ENCODE assay signal across 18 cellular contexts in genomic region chr17:45775148-45775547, GRCh38. TPM values are rescaled to one million over a fixed set of nuclear protein-coding genes. Genes with fewer than 3 reads are reported as not detected.
A peak's percentile ranks its signal among the peaks of the same experiment; 100 is the strongest.
DNase-seq lines count a peak whose midpoint lies in the region; ATAC-seq and TF ChIP-seq lines count a peak whose summit lies in the region.
"Had no signal": no experiment of that assay in that cellular context is flagged by ENCODE, and none has a peak within 500 bp of the region (broad histone marks: within the 10 kb centered on the region; RNA-seq: fewer than 3 reads in every experiment).

No MANE protein-coding gene starts in this region.

- in situ Hi-C loops in transverse colon (cut with MboI; ENCODE audit: low pct_ligation_motif_present in 1 of 4, low pct_unique_long_range_greater_than_20kb in 1 of 4, low sequenced_read_pairs in 3 of 4) = no loop called here

- H3K36me3 ChIP-seq in mucosa of descending colon (ENCODE audit: low read depth) (no peaks in the 10 kb centered on the region), transverse colon (no peaks in the 10 kb centered on the region), prostate gland (no peaks in the 10 kb centered on the region)
- H3K36me3 ChIP-seq: heart left ventricle, spleen, upper lobe of left lung had no signal

- intact Hi-C loops in mucosa of descending colon (cut with DNase I, micrococcal nuclease) = no loop called here
- intact Hi-C loops in transverse colon (cut with DNase I; ENCODE audit: low total_unique reads) = no loop called here
- intact Hi-C loops in prostate gland (cut with DNase I) = no loop called here

- TF ChIP-seq POLR2A in transverse colon (IDR thresholded peaks at IDR 0.05) (no peak), prostate gland (IDR thresholded peaks at IDR 0.05) (no peak)

- TF ChIP-seq EP300 in Ishikawa (IDR thresholded peaks at IDR 0.05; ENCODE audit: borderline replicate concordance) = no peak
- TF ChIP-seq EP300 in transverse colon (IDR thresholded peaks at IDR 0.05; ENCODE audit: low read depth) = no peak

- H3K27ac ChIP-seq in transverse colon (no peak overlapping the region), prostate gland (no peak overlapping the region)
- H3K27ac ChIP-seq: C4-2B, heart left ventricle, spleen, upper lobe of left lung had no signal

- WGBS in transverse colon (ENCODE audit: low coverage in 1 of 2), 2 donors = 20 to 37% methylated on average over 1 to 5 of the region's 5 CpGs
- 47% methylated on average over 5 of the region's 5 CpGs for WGBS in prostate gland

- H3K4me3 ChIP-seq in mucosa of descending colon (no peak overlapping the region), transverse colon (no peak overlapping the region), prostate gland (no peak overlapping the region)
- H3K4me3 ChIP-seq: heart left ventricle, spleen, upper lobe of left lung had no signal

- DNase-seq in NCI-H2081 (lab: John Stamatoyannopoulos, UW) (peak; percentile 66 to 79), NCI-H2081 treated with DMSO at 0.1 percent for 48 hours (lab: John Stamatoyannopoulos, UW) (no peak), NCI-H524 (lab: John Stamatoyannopoulos, UW) (peak; percentile 87 to 91), mucosa of descending colon (no peak), transverse colon (no peak), prostate gland (ENCODE audit: low spot score) (no peak), NCI-H128 (lab: John Stamatoyannopoulos, UW; ENCODE audit: unreplicated experiment) (no peak)
- DNase-seq: activated gamma-delta T cell treated with Interleukin-2 at 50 U/mL for 16 hours, EL, endodermal cell, mesendoderm, NCI-H2227 treated with DMSO at 0.1 percent for 48 hours, spleen had no signal

- no peak for TF ChIP-seq RAD21 in Ishikawa (IDR thresholded peaks at IDR 0.05; ENCODE audit: low read depth)

- H3K9me3 ChIP-seq in mucosa of descending colon = no peaks in the 10 kb centered on the region
- no peaks in the 10 kb centered on the region for H3K9me3 ChIP-seq in transverse colon
- no peaks in the 10 kb centered on the region for H3K9me3 ChIP-seq in prostate gland
- H3K9me3 ChIP-seq: upper lobe of left lung had no signal

- H3K4me1 ChIP-seq in mucosa of descending colon (ENCODE audit: low read depth) (no peaks in the 10 kb centered on the region), transverse colon (no peaks in the 10 kb centered on the region), prostate gland (replicated peaks) (no peaks in the 10 kb centered on the region)
- H3K4me1 ChIP-seq: spleen, upper lobe of left lung had no signal

- ATAC-seq in mucosa of descending colon = peak; percentile 10

- no peak for TF ChIP-seq CTCF in mucosa of descending colon (IDR thresholded peaks at IDR 0.05)
- TF ChIP-seq CTCF in transverse colon (IDR thresholded peaks at IDR 0.05) = no peak
- no peak for TF ChIP-seq CTCF in prostate gland (IDR thresholded peaks at IDR 0.05)

- H3K27me3 ChIP-seq in transverse colon (peaks cover 61% of the 10 kb centered on the region), prostate gland (replicated peaks; ENCODE audit: insufficient read depth) (no peaks in the 10 kb centered on the region)
- H3K27me3 ChIP-seq: upper lobe of left lung had no signal

TF ChIP-seq in Ishikawa, 13 proteins besides CTCF, POLR2A, EP300 and RAD21:
- TF ChIP-seq NFIC (IDR thresholded peaks at IDR 0.05) (no peak), MAX (IDR thresholded peaks at IDR 0.05) (no peak), CREB1 (IDR thresholded peaks at IDR 0.05; ENCODE audit: low read depth) (no peak), USF1 (IDR thresholded peaks at IDR 0.05) (peak; percentile 58; the same call in 1 of the 2 replicates), EGR1 (IDR thresholded peaks at IDR 0.05) (no peak)

RNA-seq across cellular contexts. Expression of gene CRHR1, which starts 9.0 kb away (rescaled TPM):
- total RNA-seq in mucosa of descending colon (not detected), transverse colon (not detected), prostate gland (1 to 10 TPM; 1.4 to 2.1 TPM)
- total RNA-seq: LHCN-M2, spleen, upper lobe of left lung had no signal

Comparison
In these comparisons a context has a peak if more than half of its experiments do, and no peak if none do; other contexts are left out.
1. DNase-seq: peak in NCI-H2081 (2 of 2) and NCI-H524 (2 of 2); none in NCI-H2081 treated with DMSO at 0.1 percent for 48 hours (single experiment), mucosa of descending colon (0 of 3), transverse colon (single experiment), prostate gland (single experiment) and NCI-H128 (single experiment).